In genomic region chr22:31448382-31448781, GRCh38 we compare ENCODE assay signal across 12 cellular contexts.
"Had no signal": no experiment of that assay in that cellular context is flagged by ENCODE, and none has a peak within 500 bp of the region (broad histone marks: within the 10 kb centered on the region; RNA-seq: fewer than 3 reads in every experiment).

No MANE protein-coding gene starts in this region.

- H3K9me3 ChIP-seq: adrenal gland, thoracic aorta had no signal

- H3K27ac ChIP-seq: thoracic aorta had no signal

- H3K4me3 Mint-ChIP-seq: activated B cell treated with CpG ODN at 0.5 μM for 24 hours; activated CD4-positive, alpha-beta T cell treated with anti-CD3 and anti-CD28 coated beads, Interleukin-2, amount 10 ng/mL, durations not matched to agents 24 days and 14 days; immature natural killer cell; stimulated activated naive CD8-positive, alpha-beta T cell treated with anti-CD3 and anti-CD28 coated beads, Interleukin-15, amount 100 ng/mL, for 72 hours had no signal

- H3K4me3 ChIP-seq: adrenal gland, thoracic aorta had no signal

- ATAC-seq: left colon; stimulated activated naive CD8-positive, alpha-beta T cell treated with anti-CD3 and anti-CD28 coated beads, Interleukin-15, amount 100 ng/mL, for 72 hours had no signal

- H3K9me3 Mint-ChIP-seq: activated B cell treated with CpG ODN at 0.5 μM for 24 hours; activated CD4-positive, alpha-beta T cell treated with anti-CD3 and anti-CD28 coated beads, Interleukin-2, amount 10 ng/mL, durations not matched to agents 24 days and 14 days; immature natural killer cell; stimulated activated naive CD8-positive, alpha-beta T cell treated with anti-CD3 and anti-CD28 coated beads, Interleukin-15, amount 100 ng/mL, for 72 hours had no signal

- DNase-seq: activated B cell treated with CpG ODN at 0.5 μM for 24 hours; activated CD4-positive, alpha-beta T cell treated with anti-CD3 and anti-CD28 coated beads, Interleukin-2, amount 10 ng/mL, durations not matched to agents 24 days and 14 days; activated gamma-delta T cell; dermis blood vessel endothelial cell; immature natural killer cell; left colon; stimulated activated CD4-positive, alpha-beta T cell treated with anti-CD3 and anti-CD28 coated beads, Interleukin-15, amount 100 ng/mL, for 24 hours; stimulated activated CD4-positive, alpha-beta T cell treated with anti-CD3 and anti-CD28 coated beads, Interleukin-4, amount 100 ng/mL, for 24 hours; stimulated activated naive CD8-positive, alpha-beta T cell treated with anti-CD3 and anti-CD28 coated beads, Interleukin-15, amount 100 ng/mL, for 72 hours; T-helper 2 cell had no signal

- H3K27me3 Mint-ChIP-seq: activated B cell treated with CpG ODN at 0.5 μM for 24 hours; activated CD4-positive, alpha-beta T cell treated with anti-CD3 and anti-CD28 coated beads, Interleukin-2, amount 10 ng/mL, durations not matched to agents 24 days and 14 days; stimulated activated naive CD8-positive, alpha-beta T cell treated with anti-CD3 and anti-CD28 coated beads, Interleukin-15, amount 100 ng/mL, for 72 hours had no signal

- H3K4me1 Mint-ChIP-seq: stimulated activated naive CD8-positive, alpha-beta T cell treated with anti-CD3 and anti-CD28 coated beads, Interleukin-15, amount 100 ng/mL, for 72 hours had no signal

- H3K27me3 ChIP-seq: adrenal gland had no signal

- H3K27ac Mint-ChIP-seq: activated CD4-positive, alpha-beta T cell treated with anti-CD3 and anti-CD28 coated beads, Interleukin-2, amount 10 ng/mL, durations not matched to agents 24 days and 14 days had no signal
